ENCODE assay signal across 1 cellular context in the genomic region with DNA sequence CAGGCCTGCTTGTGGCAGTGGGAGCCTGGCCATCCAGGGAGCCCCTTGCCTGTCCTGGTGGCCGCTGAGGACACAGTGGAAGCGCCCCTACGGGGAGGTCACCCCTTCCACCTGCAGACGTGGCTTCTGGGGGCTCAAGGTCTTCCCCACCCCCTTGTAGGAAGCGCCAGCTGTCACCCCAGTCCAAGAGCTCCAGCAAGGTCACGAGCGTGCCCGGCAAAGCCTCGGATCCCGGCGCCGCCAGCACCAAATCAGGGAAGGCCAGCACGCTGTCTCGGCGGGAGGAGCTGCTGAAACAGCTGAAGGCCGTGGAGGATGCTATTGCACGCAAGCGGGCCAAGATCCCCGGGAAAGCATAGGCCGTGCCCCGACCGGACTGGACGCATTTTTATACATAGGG.
A peak's percentile ranks its signal among the peaks of the same experiment; 100 is the strongest.
TF ChIP-seq lines count a peak whose summit lies in the region.

No MANE protein-coding gene starts in this region.

TF ChIP-seq in HepG2, 621 proteins besides CTCF, POLR2A, EP300 and RAD21:
- TF ChIP-seq SRSF9 (IDR thresholded peaks at IDR 0.05; ENCODE audit: borderline replicate concordance, insufficient read depth, low read depth, low read length, poor library complexity, severe bottlenecking) (no peak), AGO2 (optimal IDR thresholded peaks at IDR 0.05; ENCODE audit: low read depth, low read length) (peak; percentile 69)
